2 cellular contexts compared by ENCODE assay signal in the genomic region with DNA sequence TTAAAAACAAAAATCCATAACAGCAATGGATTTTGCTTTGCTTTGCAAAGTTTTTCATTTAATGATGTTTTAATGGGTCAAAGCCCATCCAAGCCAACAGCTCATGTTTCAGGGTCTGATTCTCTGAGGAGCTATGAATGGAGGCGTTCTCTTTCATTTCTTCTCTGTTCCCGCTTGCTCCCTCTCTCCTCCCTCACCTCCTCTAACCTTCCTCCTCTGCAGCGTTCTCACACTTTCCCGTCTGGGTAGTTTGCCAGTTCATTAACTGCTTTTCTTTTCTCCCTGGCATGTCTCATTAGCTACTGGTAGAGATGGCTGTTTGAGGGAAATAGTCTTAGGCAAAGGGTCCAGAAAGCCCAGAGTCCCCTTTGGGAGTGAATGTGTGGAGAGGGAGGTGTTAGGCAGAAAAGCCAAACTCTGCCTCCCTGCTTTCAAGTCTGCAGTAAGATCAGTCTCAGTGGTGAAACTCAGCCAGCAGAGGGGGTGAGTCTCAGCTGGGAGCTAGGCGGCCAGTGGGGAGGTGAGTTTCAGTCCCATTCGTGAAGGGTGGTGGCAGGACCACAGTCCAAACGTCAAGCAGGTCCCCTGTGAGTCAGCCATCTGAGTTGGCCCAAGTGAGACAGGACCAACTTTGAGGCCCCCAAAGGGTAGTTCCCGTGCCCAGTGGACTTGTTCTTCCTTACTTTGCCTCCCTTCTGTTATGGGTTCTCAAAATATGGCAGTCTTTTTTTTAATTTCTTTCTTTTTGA.
TF ChIP-seq lines count a peak whose summit lies in the region.

No MANE protein-coding gene starts in this region.

TF ChIP-seq in A549, 52 proteins besides CTCF, POLR2A, EP300 and RAD21:
- peak; percentile 22; the same call in 1 of the 3 replicates for TF ChIP-seq SMC3 (IDR thresholded peaks at IDR 0.05)
TF ChIP-seq in A549: peak in this region for 1; not testable (repeated sequence) for 51.

TF ChIP-seq in K562, 482 proteins besides CTCF, POLR2A, EP300 and RAD21:
- TF ChIP-seq, protein P1, sequence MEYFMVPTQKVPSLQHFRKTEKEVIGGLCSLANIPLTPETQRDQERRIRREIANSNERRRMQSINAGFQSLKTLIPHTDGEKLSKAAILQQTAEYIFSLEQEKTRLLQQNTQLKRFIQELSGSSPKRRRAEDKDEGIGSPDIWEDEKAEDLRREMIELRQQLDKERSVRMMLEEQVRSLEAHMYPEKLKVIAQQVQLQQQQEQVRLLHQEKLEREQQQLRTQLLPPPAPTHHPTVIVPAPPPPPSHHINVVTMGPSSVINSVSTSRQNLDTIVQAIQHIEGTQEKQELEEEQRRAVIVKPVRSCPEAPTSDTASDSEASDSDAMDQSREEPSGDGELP (CRISPR knock-in tag; IDR thresholded peaks at IDR 0.05; ENCODE audit: borderline replicate concordance) = peak; percentile 61; the same call in 1 of the 2 replicates
- peak in 1 of 2 experiments; percentile 65; a peak in 1 of 4 replicates for TF ChIP-seq SRF (CRISPR knock-in tag; IDR thresholded peaks at IDR 0.05)
